Comparison of ENCODE assay signal across 9 cellular contexts in the genomic region with DNA sequence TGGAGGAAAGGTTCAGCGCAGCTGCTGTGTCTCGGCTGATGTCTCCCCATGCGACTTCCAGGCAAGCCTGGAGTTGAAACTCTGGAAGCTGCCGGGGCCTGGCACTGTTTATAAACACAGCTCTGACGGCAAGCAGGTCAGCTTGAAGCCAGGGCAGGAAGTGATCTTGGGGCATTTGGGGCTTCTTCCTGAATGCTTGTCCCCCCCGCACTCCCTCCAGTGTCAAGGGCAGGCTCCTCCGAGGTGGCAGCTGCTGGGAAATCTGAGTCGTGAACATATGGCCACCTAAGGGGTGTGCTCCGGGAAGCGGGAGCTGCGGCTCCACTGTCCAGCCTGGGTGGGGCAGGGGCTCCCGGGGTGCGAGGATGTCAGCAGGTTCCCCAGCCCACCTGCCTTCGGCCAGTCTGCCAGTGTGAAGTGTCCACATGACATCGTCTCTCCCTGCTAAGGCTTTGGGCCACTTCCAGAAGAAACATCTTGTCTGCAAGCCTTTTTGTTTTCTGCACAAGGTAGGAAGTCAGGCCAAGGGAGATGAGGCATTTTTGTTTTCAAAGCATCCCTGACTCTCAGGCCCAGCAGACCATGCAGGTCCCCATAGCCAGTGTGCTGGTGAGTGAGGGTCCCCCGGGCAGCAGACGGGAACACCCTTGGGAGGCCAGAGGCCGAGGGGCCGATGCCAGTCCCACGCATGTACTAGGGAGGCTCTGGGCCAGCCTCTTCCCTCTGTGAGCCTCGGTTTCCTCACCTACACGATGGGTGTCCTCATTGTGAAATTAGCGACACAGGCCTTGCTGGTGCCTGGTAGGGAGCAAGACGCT. TPM values are rescaled to one million over a fixed set of nuclear protein-coding genes. Genes with fewer than 3 reads are reported as not detected.
DNase-seq lines count a peak whose midpoint lies in the region; FAIRE-seq lines count a peak whose summit lies in the region.
"Had no signal": no experiment of that assay in that cellular context is flagged by ENCODE, and none has a peak within 500 bp of the region (broad histone marks: within the 10 kb centered on the region; RNA-seq: fewer than 3 reads in every experiment).

No MANE protein-coding gene starts in this region.

- H3K36me3 ChIP-seq in muscle layer of colon (ENCODE audit: insufficient read depth, low read length) (peaks cover 17% of the 10 kb centered on the region), thymus (ENCODE audit: control insufficient read depth, insufficient read depth) (peaks cover 36% of the 10 kb centered on the region)

- no peak overlapping the region for H3K27ac Mint-ChIP-seq in activated naive CD4-positive, alpha-beta T cell treated with anti-CD3 and anti-CD28 coated beads for 36 hours

- 93% methylated on average over 24 of the region's 24 CpGs for WGBS in thymus

- peak overlapping the region; percentile 94 for H3K27ac ChIP-seq in muscle layer of colon (ENCODE audit: low read depth, low read length)
- H3K27ac ChIP-seq in thymus (ENCODE audit: low read depth): peak overlapping the region; percentile 18

- CTCF ChIA-PET in activated naive CD4-positive, alpha-beta T cell treated with anti-CD3 and anti-CD28 coated beads for 36 hours (lab: Charles Lee): interaction anchor here (0.8 kb wide), 1 partner anchor 123 kb away, joined by 3 read pairs; no protein-coding TSS in a partner anchor

- no peak for DNase-seq in activated naive CD4-positive, alpha-beta T cell treated with anti-CD3 and anti-CD28 coated beads for 36 hours
- DNase-seq in activated naive CD4-positive, alpha-beta T cell treated with Interleukin-2 at 50 U/mL for 16 hours: no peak
- DNase-seq in amniotic epithelial cell (ENCODE audit: low read depth): peak; percentile 34
- DNase-seq in GM19239 (ENCODE audit: insufficient read length, low spot score): no peak
- no peak for DNase-seq in cortex of kidney (lab: John Stamatoyannopoulos, UW)
- no peak for DNase-seq in stimulated activated CD4-positive, alpha-beta T cell treated with anti-CD3 and anti-CD28 coated beads, Interleukin-12 subunit alpha, Interleukin-12 subunit beta, amount 100 ng/mL, for 4 hours
- DNase-seq: kidney had no signal

- peaks cover 1% of the 10 kb centered on the region for H3K36me3 Mint-ChIP-seq in activated naive CD4-positive, alpha-beta T cell treated with anti-CD3 and anti-CD28 coated beads for 36 hours (ENCODE audit: low read depth)

- H3K4me1 ChIP-seq in muscle layer of colon (ENCODE audit: insufficient read depth, low read length): peaks cover 69% of the 10 kb centered on the region
- peaks cover 10% of the 10 kb centered on the region for H3K4me1 ChIP-seq in thymus (ENCODE audit: control insufficient read depth, insufficient read depth, low read length)

- FAIRE-seq in GM19239 (lab: Jason Lieb, UNC): no peak
- FAIRE-seq: kidney had no signal

- H3K27me3 ChIP-seq in muscle layer of colon (ENCODE audit: control insufficient read depth in 1 of 2, insufficient read depth in 2 of 2, low read length in 2 of 2): no peaks in the 10 kb centered on the region
- H3K27me3 ChIP-seq in thymus (ENCODE audit: control insufficient read depth, insufficient read depth): no peaks in the 10 kb centered on the region

- intact Hi-C loops in activated naive CD4-positive, alpha-beta T cell treated with anti-CD3 and anti-CD28 coated beads for 36 hours (cut with micrococcal nuclease): loop anchor here (5.0 kb wide), 1 partner anchor 112 kb away; a partner anchor contains a TSS

- H3K9me3 ChIP-seq in muscle layer of colon (ENCODE audit: low read length) (no peaks in the 10 kb centered on the region), thymus (ENCODE audit: control insufficient read depth) (no peaks in the 10 kb centered on the region)

- H3K27me3 Mint-ChIP-seq in activated naive CD4-positive, alpha-beta T cell treated with anti-CD3 and anti-CD28 coated beads for 36 hours (ENCODE audit: low read depth): no peaks in the 10 kb centered on the region

- no peak overlapping the region for H3K9ac ChIP-seq in muscle layer of colon (ENCODE audit: low read length)

- H3K4me1 Mint-ChIP-seq in activated naive CD4-positive, alpha-beta T cell treated with anti-CD3 and anti-CD28 coated beads for 36 hours (ENCODE audit: low read depth): peaks cover 40% of the 10 kb centered on the region

- H3K4me3 ChIP-seq in muscle layer of colon (ENCODE audit: low read depth in 1 of 2, low read length in 2 of 2): peak overlapping the region; percentile 11 to 85
- H3K4me3 ChIP-seq in thymus (ENCODE audit: low read length): no peak overlapping the region

- H3K9me3 Mint-ChIP-seq in activated naive CD4-positive, alpha-beta T cell treated with anti-CD3 and anti-CD28 coated beads for 36 hours: no peaks in the 10 kb centered on the region

- peak overlapping the region; percentile 12 for H3K4me3 Mint-ChIP-seq in activated naive CD4-positive, alpha-beta T cell treated with anti-CD3 and anti-CD28 coated beads for 36 hours

RNA-seq across cellular contexts. Expression of a gene that starts 2.7 kb away (rescaled TPM):
- total RNA-seq in activated naive CD4-positive, alpha-beta T cell treated with anti-CD3 and anti-CD28 coated beads for 36 hours: 10 to 100 TPM; 16.1 to 20.1 TPM
- 10.8 TPM for polyA plus RNA-seq in thymus

RNA-seq across cellular contexts. Expression of a gene that starts 24.9 kb away (rescaled TPM):
- total RNA-seq in activated naive CD4-positive, alpha-beta T cell treated with anti-CD3 and anti-CD28 coated beads for 36 hours: 1,000 to 10,000 TPM; 3,747 to 3,914 TPM
- 815 TPM for polyA plus RNA-seq in thymus

RNA-seq across cellular contexts. Expression of a gene that starts 39.3 kb away (rescaled TPM):
- total RNA-seq in activated naive CD4-positive, alpha-beta T cell treated with anti-CD3 and anti-CD28 coated beads for 36 hours: 10 to 100 TPM; 19.3 to 19.6 TPM
- polyA plus RNA-seq in thymus: 50.7 TPM

RNA-seq across cellular contexts. Expression of a gene that starts 56.5 kb away (rescaled TPM):
- total RNA-seq in activated naive CD4-positive, alpha-beta T cell treated with anti-CD3 and anti-CD28 coated beads for 36 hours: 10 to 100 TPM; 11.3 to 11.9 TPM
- 9.4 TPM for polyA plus RNA-seq in thymus
